ENCODE assay signal across 8 cellular contexts in genomic region chr10:66180651-66181318, GRCh38.
DNase-seq lines count a peak whose midpoint lies in the region; ATAC-seq and TF ChIP-seq lines count a peak whose summit lies in the region.

No MANE protein-coding gene starts in this region.

- peak; percentile 73 to 89 for TF ChIP-seq CTCF in Caco-2 (IDR thresholded peaks at IDR 0.05; ENCODE audit: insufficient read depth in 1 of 2, low read depth in 1 of 2, low read length in 1 of 2, severe bottlenecking in 1 of 2, unreplicated experiment in 1 of 2)
- peak; percentile 56 to 83 (median 69) for TF ChIP-seq CTCF in heart right ventricle (IDR thresholded peaks at IDR 0.05)
- TF ChIP-seq CTCF in retinal pigment epithelial cell (conservative IDR thresholded peaks at IDR 0.05; ENCODE audit: low read depth, low read length): peak; percentile 47

- H3K27ac Mint-ChIP-seq in Caco-2 (ENCODE audit: unreplicated experiment): no peak overlapping the region
- no peak overlapping the region for H3K27ac Mint-ChIP-seq in activated T-helper 17 cell treated with anti-CD3 and anti-CD28 coated beads, Interleukin-2, amount 50 U/mL, for 72 hours

- CTCF ChIA-PET in Caco-2 (lab: Charles Lee): interaction anchor here (0.9 to 1.4 kb wide), 4 partner anchors 12 to 1321 kb away, joined by 3 read pairs; no protein-coding TSS in a partner anchor

- H3K36me3 Mint-ChIP-seq in Caco-2 (ENCODE audit: insufficient read depth, unreplicated experiment): no peaks in the 10 kb centered on the region
- no peaks in the 10 kb centered on the region for H3K36me3 Mint-ChIP-seq in activated T-helper 17 cell treated with anti-CD3 and anti-CD28 coated beads, Interleukin-2, amount 50 U/mL, for 72 hours (ENCODE audit: low read depth)
- no peaks in the 10 kb centered on the region for H3K36me3 Mint-ChIP-seq in activated T-cell treated with anti-CD3 and anti-CD28 coated beads, Interleukin-2, amount 50 U/mL, for 4 hours (ENCODE audit: insufficient read depth)

- H3K4me3 ChIP-seq in Caco-2 (ENCODE audit: low read depth, low read length): no peak overlapping the region
- no peak overlapping the region for H3K4me3 ChIP-seq in heart right ventricle
- H3K4me3 ChIP-seq in retinal pigment epithelial cell (ENCODE audit: low read length): no peak overlapping the region

- POLR2A ChIA-PET in Caco-2 (lab: Charles Lee): no interaction called here

- no TSS peak for BruUV-seq in Caco-2 (replicated peaks; lab: Mats Ljungman, UMichigan)

- no peaks in the 10 kb centered on the region for H3K4me1 ChIP-seq in Caco-2
- H3K4me1 ChIP-seq in heart right ventricle: peaks cover 0 to 4% (median 0%) of the 10 kb centered on the region in 9 donors

- peak; percentile 92 for ATAC-seq in GM18868 (IDR thresholded peaks at IDR 0.05; ENCODE audit: unreplicated experiment)
- peak; percentile 85 for ATAC-seq in HG03025 (IDR thresholded peaks at IDR 0.05; ENCODE audit: low FRiP score, unreplicated experiment)
- ATAC-seq in activated T-helper 17 cell treated with anti-CD3 and anti-CD28 coated beads, Interleukin-2, amount 50 U/mL, for 72 hours (replicated peaks): peak; percentile 61
- ATAC-seq in heart right ventricle: peak in 7 of 8 donors; percentile 39 to 74 (median 58)
- ATAC-seq in activated T-cell treated with anti-CD3 and anti-CD28 coated beads, Interleukin-2, amount 50 U/mL, for 4 hours: no peak

- no peaks in the 10 kb centered on the region for H3K9me3 Mint-ChIP-seq in Caco-2 (ENCODE audit: unreplicated experiment)
- H3K9me3 Mint-ChIP-seq in activated T-helper 17 cell treated with anti-CD3 and anti-CD28 coated beads, Interleukin-2, amount 50 U/mL, for 72 hours: no peaks in the 10 kb centered on the region
- no peaks in the 10 kb centered on the region for H3K9me3 Mint-ChIP-seq in activated T-cell treated with anti-CD3 and anti-CD28 coated beads, Interleukin-2, amount 50 U/mL, for 4 hours

- H3K27me3 Mint-ChIP-seq in Caco-2 (ENCODE audit: insufficient read depth, unreplicated experiment): no peaks in the 10 kb centered on the region
- H3K27me3 Mint-ChIP-seq in activated T-helper 17 cell treated with anti-CD3 and anti-CD28 coated beads, Interleukin-2, amount 50 U/mL, for 72 hours: no peaks in the 10 kb centered on the region
- H3K27me3 Mint-ChIP-seq in activated T-cell treated with anti-CD3 and anti-CD28 coated beads, Interleukin-2, amount 50 U/mL, for 4 hours (ENCODE audit: low read depth): no peaks in the 10 kb centered on the region

- H3K36me3 ChIP-seq in Caco-2 (ENCODE audit: control insufficient read depth, insufficient read depth, low read length): no peaks in the 10 kb centered on the region
- H3K36me3 ChIP-seq in heart right ventricle: no peaks in the 10 kb centered on the region

- intact Hi-C loops in Caco-2 (cut with micrococcal nuclease; ENCODE audit: unreplicated experiment) (loop anchor here (1.0 to 10.0 kb wide), 5 partner anchors 606 to 1446 kb away; no protein-coding TSS in a partner anchor), heart right ventricle (cut with DNase I) (loop anchor here in 3 of 10 donors (5.0 to 10.0 kb wide), 3 partner anchors 752 to 1446 kb away; no protein-coding TSS in a partner anchor)

- H3K27ac ChIP-seq in heart right ventricle: peak overlapping the region in 1 of 10 donors; percentile 5

- H3K9me3 ChIP-seq in Caco-2 (no peaks in the 10 kb centered on the region), heart right ventricle (no peaks in the 10 kb centered on the region)

- H3K4me3 Mint-ChIP-seq in Caco-2 (ENCODE audit: unreplicated experiment): no peak overlapping the region
- no peak overlapping the region for H3K4me3 Mint-ChIP-seq in activated T-helper 17 cell treated with anti-CD3 and anti-CD28 coated beads, Interleukin-2, amount 50 U/mL, for 72 hours
- no peak overlapping the region for H3K4me3 Mint-ChIP-seq in activated T-cell treated with anti-CD3 and anti-CD28 coated beads, Interleukin-2, amount 50 U/mL, for 4 hours

- no peaks in the 10 kb centered on the region for H3K4me1 Mint-ChIP-seq in Caco-2 (ENCODE audit: low read depth, unreplicated experiment)
- no peaks in the 10 kb centered on the region for H3K4me1 Mint-ChIP-seq in activated T-helper 17 cell treated with anti-CD3 and anti-CD28 coated beads, Interleukin-2, amount 50 U/mL, for 72 hours
- peaks cover 1% of the 10 kb centered on the region for H3K4me1 Mint-ChIP-seq in activated T-cell treated with anti-CD3 and anti-CD28 coated beads, Interleukin-2, amount 50 U/mL, for 4 hours (ENCODE audit: low read depth)

- WGBS in heart right ventricle, 2 donors: 40 to 44% methylated on average over 4 of the region's 4 CpGs

- DNase-seq in Caco-2 (peak in 1 of 2 experiments; percentile 73), NCI-H2029 (lab: John Stamatoyannopoulos, UW) (peak; percentile 22), heart right ventricle (peak in 1 of 2 donors; percentile 41), retinal pigment epithelial cell (ENCODE audit: low read depth) (peak; percentile 34)
- no peak for DNase-seq in activated T-cell treated with anti-CD3 and anti-CD28 coated beads, Interleukin-2, amount 50 U/mL, for 4 hours

- no peaks in the 10 kb centered on the region for H3K27me3 ChIP-seq in Caco-2 (replicated peaks; ENCODE audit: control insufficient read depth, insufficient read depth, low read length)
- H3K27me3 ChIP-seq in heart right ventricle: no peaks in the 10 kb centered on the region

Comparison
In these comparisons a context has a peak if more than half of its experiments do, and no peak if none do; other contexts are left out.
1. ATAC-seq: peak in GM18868 (single experiment), HG03025 (single experiment), activated T-helper 17 cell treated with anti-CD3 and anti-CD28 coated beads, Interleukin-2, amount 50 U/mL, for 72 hours (single experiment) and heart right ventricle (7 of 8); none in activated T-cell treated with anti-CD3 and anti-CD28 coated beads, Interleukin-2, amount 50 U/mL, for 4 hours (0 of 2).
2. Peak in every context shown above with its lines, with median percentiles within 50 percentile points of each other: CTCF ChIP-seq.